Comparison of ENCODE assay signal across 8 cellular contexts in the genomic region with DNA sequence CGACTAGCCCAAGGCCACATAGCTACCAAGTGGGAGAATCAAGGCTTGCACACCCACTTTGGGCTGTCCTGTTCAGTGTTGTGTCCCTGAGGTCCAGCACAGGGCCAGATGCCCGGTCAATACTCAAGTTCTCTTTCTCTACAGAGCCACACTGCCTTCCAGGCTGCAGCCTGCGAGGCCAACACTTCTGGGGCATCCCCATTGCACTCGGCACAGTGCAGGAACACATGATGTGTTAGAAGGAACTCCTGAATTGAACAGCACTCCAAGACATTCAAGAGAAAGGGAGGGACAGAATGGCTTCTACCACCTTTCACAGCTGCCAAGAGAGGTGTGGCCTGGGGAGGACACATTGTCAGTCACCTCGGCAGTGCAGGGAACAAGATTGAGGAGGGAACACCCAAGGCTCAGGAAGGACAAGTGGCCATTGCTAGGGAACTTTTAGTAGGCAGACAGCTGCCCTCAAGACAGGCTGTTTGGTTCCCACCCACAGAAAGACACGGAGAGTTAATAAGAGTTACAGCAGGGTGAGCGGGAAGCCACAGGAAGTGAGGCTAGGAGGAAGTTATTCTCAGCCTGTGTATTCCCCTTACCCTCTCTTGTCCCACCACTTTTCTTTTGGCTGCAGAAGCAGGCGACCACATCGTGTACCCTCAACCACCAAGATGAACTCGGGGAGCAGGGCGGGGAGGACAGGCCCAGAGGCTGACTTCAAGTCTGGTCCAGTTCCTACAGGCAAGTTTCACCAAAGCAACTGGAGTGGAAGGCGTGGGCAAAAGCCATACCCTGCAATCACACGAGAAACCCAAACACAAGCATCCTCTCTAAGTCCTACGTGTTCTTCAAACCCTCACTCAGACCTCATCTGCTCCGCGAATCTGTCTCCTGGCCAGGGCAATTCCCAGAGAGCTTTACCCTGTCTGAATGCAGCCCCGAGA.
DNase-seq lines count a peak whose midpoint lies in the region; ATAC-seq and TF ChIP-seq lines count a peak whose summit lies in the region.

No MANE protein-coding gene starts in this region.

- intact Hi-C loops in testis (cut with DNase I; ENCODE audit: low total_unique reads) = no loop called here
- intact Hi-C loops in posterior cingulate gyrus (cut with DNase I) = no loop called here

- H3K9ac ChIP-seq in MM.1S (ENCODE audit: low read length) = no peak overlapping the region

- no peaks in the 10 kb centered on the region for H3K27me3 ChIP-seq in CD4-positive, CD25-positive, alpha-beta regulatory T cell (ENCODE audit: control insufficient read depth, insufficient read depth, low read length)
- no peaks in the 10 kb centered on the region for H3K27me3 ChIP-seq in effector memory CD4-positive, alpha-beta T cell (replicated peaks; ENCODE audit: control insufficient read depth, insufficient read depth, low read length, poor library complexity, severe bottlenecking)
- H3K27me3 ChIP-seq in testis (no peaks in the 10 kb centered on the region), MM.1S (replicated peaks; ENCODE audit: insufficient read depth, low read length) (no peaks in the 10 kb centered on the region)

- peak overlapping the region; percentile 74 for H3K4me3 ChIP-seq in CD4-positive, CD25-positive, alpha-beta regulatory T cell (ENCODE audit: low read depth, low read length)
- H3K4me3 ChIP-seq in effector memory CD4-positive, alpha-beta T cell (ENCODE audit: insufficient read depth, low read depth, low read length, poor library complexity, severe bottlenecking) = peak overlapping the region; percentile 26
- H3K4me3 ChIP-seq in testis = no peak overlapping the region
- no peak overlapping the region for H3K4me3 ChIP-seq in MM.1S (ENCODE audit: low read length)

- H3K9me3 Mint-ChIP-seq in CD4-positive, CD25-positive, alpha-beta regulatory T cell = no peaks in the 10 kb centered on the region

- H3K36me3 ChIP-seq in CD4-positive, CD25-positive, alpha-beta regulatory T cell (ENCODE audit: control insufficient read depth, insufficient read depth, low read length) = no peaks in the 10 kb centered on the region
- H3K36me3 ChIP-seq in effector memory CD4-positive, alpha-beta T cell (ENCODE audit: control insufficient read depth, insufficient read depth, low read length) = no peaks in the 10 kb centered on the region
- H3K36me3 ChIP-seq in testis (ENCODE audit: low read depth, missing control alignments) = no peaks in the 10 kb centered on the region
- no peaks in the 10 kb centered on the region for H3K36me3 ChIP-seq in MM.1S (replicated peaks; ENCODE audit: insufficient read depth, low read length)

- H3F3A ChIP-seq in MM.1S (ENCODE audit: insufficient read depth, low read length) = no peaks in the 10 kb centered on the region

- peaks cover 19 to 36% (median 25%) of the 10 kb centered on the region in 4 donors for H3K4me1 Mint-ChIP-seq in CD4-positive, CD25-positive, alpha-beta regulatory T cell

- peaks cover 24% of the 10 kb centered on the region for H3K4me1 ChIP-seq in CD4-positive, CD25-positive, alpha-beta regulatory T cell (ENCODE audit: control insufficient read depth, insufficient read depth, low read length, poor library complexity, severe bottlenecking)
- H3K4me1 ChIP-seq in effector memory CD4-positive, alpha-beta T cell (ENCODE audit: control insufficient read depth, insufficient read depth, low read length, poor library complexity, severe bottlenecking) = peaks cover 6% of the 10 kb centered on the region
- H3K4me1 ChIP-seq in testis (peaks cover 3% of the 10 kb centered on the region), MM.1S (ENCODE audit: low read length) (no peaks in the 10 kb centered on the region)

- peak overlapping the region; percentile 64 to 89 (median 80) for H3K4me3 Mint-ChIP-seq in CD4-positive, CD25-positive, alpha-beta regulatory T cell

- WGBS in testis, 2 donors = 86 to 87% methylated on average over 16 to 17 of the region's 17 CpGs

- no peak overlapping the region for H3K4me2 ChIP-seq in MM.1S (ENCODE audit: low read depth, low read length)

- TF ChIP-seq CTCF in testis (IDR thresholded peaks at IDR 0.05) = no peak
- TF ChIP-seq CTCF in MM.1S (IDR thresholded peaks at IDR 0.05; ENCODE audit: low read length) = no peak

- no peaks in the 10 kb centered on the region for H3K27me3 Mint-ChIP-seq in CD4-positive, CD25-positive, alpha-beta regulatory T cell

- peak; percentile 48 to 49 for ATAC-seq in CD4-positive, CD25-positive, alpha-beta regulatory T cell (ENCODE audit: low read depth in 2 of 2)
- ATAC-seq in GM19351 (IDR thresholded peaks at IDR 0.05; ENCODE audit: unreplicated experiment) (peak; percentile 76), HG03521 (IDR thresholded peaks at IDR 0.05; ENCODE audit: unreplicated experiment) (peak; percentile 61)

- no peaks in the 10 kb centered on the region for H3K9me3 ChIP-seq in CD4-positive, CD25-positive, alpha-beta regulatory T cell (ENCODE audit: control insufficient read depth in 2 of 2, low read length in 2 of 2)
- no peaks in the 10 kb centered on the region for H3K9me3 ChIP-seq in effector memory CD4-positive, alpha-beta T cell (ENCODE audit: control insufficient read depth, low read length)
- no peaks in the 10 kb centered on the region for H3K9me3 ChIP-seq in testis
- H3K9me3 ChIP-seq in MM.1S (replicated peaks; ENCODE audit: insufficient read depth, low read length) = no peaks in the 10 kb centered on the region

- H3K36me3 Mint-ChIP-seq in CD4-positive, CD25-positive, alpha-beta regulatory T cell = peaks cover 5% of the 10 kb centered on the region

- DNase-seq in CD4-positive, CD25-positive, alpha-beta regulatory T cell = peak in 2 of 3 donors; percentile 19 to 56
- no peak for DNase-seq in effector memory CD4-positive, alpha-beta T cell
- DNase-seq in NCI-H1694 (lab: John Stamatoyannopoulos, UW) = no peak
- no peak for DNase-seq in testis
- no peak for DNase-seq in MM.1S
- DNase-seq in posterior cingulate gyrus = no peak

- no peaks in the 10 kb centered on the region for H3K79me2 ChIP-seq in MM.1S (ENCODE audit: low read length)

- peak overlapping the region; percentile 10 for H3K27ac ChIP-seq in CD4-positive, CD25-positive, alpha-beta regulatory T cell (ENCODE audit: insufficient read depth, low read length, poor library complexity, severe bottlenecking)
- no peak overlapping the region for H3K27ac ChIP-seq in effector memory CD4-positive, alpha-beta T cell (ENCODE audit: insufficient read depth, low read length, poor library complexity, severe bottlenecking)
- H3K27ac ChIP-seq in testis (no peak overlapping the region), MM.1S (ENCODE audit: low read length) (no peak overlapping the region)

- peak overlapping the region; percentile 84 to 97 (median 90) for H3K27ac Mint-ChIP-seq in CD4-positive, CD25-positive, alpha-beta regulatory T cell

- H3K9me2 ChIP-seq in MM.1S (replicated peaks; ENCODE audit: insufficient read depth, low read length) = no peaks in the 10 kb centered on the region

- no peaks in the 10 kb centered on the region for H4K20me1 ChIP-seq in MM.1S (ENCODE audit: insufficient read depth, low read length)

- no peak for TF ChIP-seq POLR2A in testis (IDR thresholded peaks at IDR 0.05)

- no peak overlapping the region for H2AFZ ChIP-seq in MM.1S (ENCODE audit: low read length)

Comparison
In these comparisons a context has a peak if more than half of its experiments do, and no peak if none do; other contexts are left out.
1. DNase-seq: peak in CD4-positive, CD25-positive, alpha-beta regulatory T cell (2 of 3); none in effector memory CD4-positive, alpha-beta T cell (0 of 3), NCI-H1694 (single experiment), testis (single experiment), MM.1S (single experiment) and posterior cingulate gyrus (0 of 10).
2. H3K4me3 ChIP-seq: peak in CD4-positive, CD25-positive, alpha-beta regulatory T cell (single experiment) and effector memory CD4-positive, alpha-beta T cell (single experiment); none in testis (0 of 2) and MM.1S (single experiment).
3. Peak in every context shown above with its lines, with median percentiles within 50 percentile points of each other: ATAC-seq.